18 cellular contexts compared by ENCODE assay signal in the genomic region with DNA sequence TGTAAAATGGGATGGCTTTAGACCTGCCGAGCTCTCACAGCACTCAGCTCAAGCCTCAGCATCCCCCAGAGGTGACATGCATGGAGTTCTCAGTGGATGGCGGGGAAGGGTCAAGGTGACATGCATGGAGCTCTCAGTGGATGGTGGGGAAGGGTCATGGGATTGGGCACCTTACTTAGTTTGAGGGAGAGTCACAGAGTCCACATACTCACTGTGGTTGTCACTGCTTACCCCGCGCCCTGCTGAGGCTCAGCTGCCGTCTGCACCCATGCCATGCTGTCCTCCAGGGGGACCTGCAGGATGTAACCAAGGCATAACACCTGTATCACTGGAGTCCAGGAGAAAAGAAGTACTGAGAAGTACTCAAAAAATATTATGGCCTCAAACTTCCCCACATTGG.
DNase-seq lines count a peak whose midpoint lies in the region; ATAC-seq and TF ChIP-seq lines count a peak whose summit lies in the region.
"Had no signal": no experiment of that assay in that cellular context is flagged by ENCODE, and none has a peak within 500 bp of the region (broad histone marks: within the 10 kb centered on the region; RNA-seq: fewer than 3 reads in every experiment).

No MANE protein-coding gene starts in this region.

- 91% methylated on average over 5 of the region's 5 CpGs for WGBS in esophagus muscularis mucosa
- WGBS in neuronal stem cell (ENCODE audit: extremely low coverage in 2 of 2, insufficient read length in 2 of 2, insufficient replicate concordance in 1 of 2), 2 donors = no CpG with 5 or more reads among the region's 5 CpGs

- no peak overlapping the region for H2BK5ac ChIP-seq in neuronal stem cell (ENCODE audit: low read length)

- CTCF ChIA-PET in WTC11 (lab: Charles Lee) = interaction anchor here (1.2 to 1.7 kb wide), 3 partner anchors 161 to 250 kb away, joined by 3 to 6 read pairs (median 4); no protein-coding TSS in a partner anchor

- H3K9me3 ChIP-seq in right atrium auricular region (no peaks in the 10 kb centered on the region), esophagus muscularis mucosa (no peaks in the 10 kb centered on the region), neuronal stem cell (replicated peaks in 1 of 2; ENCODE audit: control insufficient read depth in 2 of 2, insufficient read depth in 1 of 2, low read depth in 1 of 2, low read length in 2 of 2) (no peaks in the 10 kb centered on the region)
- H3K9me3 ChIP-seq: BLaER1 had no signal

- DNase-seq in right atrium auricular region (ENCODE audit: low spot score) (peak; percentile 50), Right ventricle myocardium inferior (ENCODE audit: missing footprints) (no peak), WTC11 (ENCODE audit: low spot score) (no peak), esophagus muscularis mucosa (ENCODE audit: extremely low spot score) (peak; percentile 86), neuronal stem cell (ENCODE audit: low spot score) (no peak), NCI-H2107 treated with DMSO at 0.1 percent for 48 hours (lab: John Stamatoyannopoulos, UW; ENCODE audit: unreplicated experiment) (no peak), NCI-H1105 treated with DMSO at 0.1 percent for 48 hours (lab: John Stamatoyannopoulos, UW) (no peak), retina (no peak)
- DNase-seq: CD4-positive, CD25-positive, alpha-beta regulatory T cell; CD8-positive, alpha-beta memory T cell; DMS 273 treated with DMSO at 0.1 percent for 48 hours; DMS79; GF-D8; HCEC 1CT had no signal

- H3K9ac ChIP-seq in neuronal stem cell (ENCODE audit: low read depth, low read length, poor library complexity) = peak overlapping the region; percentile 25
- H3K9ac ChIP-seq: BLaER1 had no signal

- no peak for TF ChIP-seq EP300 in esophagus muscularis mucosa (IDR thresholded peaks at IDR 0.05)

- no peaks in the 10 kb centered on the region for H3K27me3 Mint-ChIP-seq in WTC11 (ENCODE audit: low read depth)
- H3K27me3 Mint-ChIP-seq: B cell; CD4-positive, CD25-positive, alpha-beta regulatory T cell had no signal

- no peak for TF ChIP-seq CTCF in right atrium auricular region (IDR thresholded peaks at IDR 0.05)
- TF ChIP-seq CTCF in WTC11 (IDR thresholded peaks at IDR 0.05) = no peak
- no peak for TF ChIP-seq CTCF in esophagus muscularis mucosa (IDR thresholded peaks at IDR 0.05)

- H3K4me1 ChIP-seq in right atrium auricular region (no peaks in the 10 kb centered on the region), esophagus muscularis mucosa (no peaks in the 10 kb centered on the region), neuronal stem cell (ENCODE audit: control insufficient read depth in 2 of 2, insufficient read depth in 1 of 2, low read depth in 1 of 2, low read length in 2 of 2) (no peaks in the 10 kb centered on the region)
- H3K4me1 ChIP-seq: BLaER1 had no signal

- H3K4ac ChIP-seq in neuronal stem cell (ENCODE audit: low read length) = no peak overlapping the region

- no peak overlapping the region for H3K27ac ChIP-seq in right atrium auricular region
- H3K27ac ChIP-seq in esophagus muscularis mucosa (replicated peaks in 1 of 4) = no peak overlapping the region
- no peak overlapping the region for H3K27ac ChIP-seq in neuronal stem cell (replicated peaks; ENCODE audit: low read length)
- H3K27ac ChIP-seq: 22Rv1, BLaER1, C4-2B had no signal

- intact Hi-C loops in Right ventricle myocardium inferior (cut with DNase I) = no loop called here
- intact Hi-C loops in esophagus muscularis mucosa (cut with DNase I) = no loop called here

- no peak for TF ChIP-seq POLR2A in esophagus muscularis mucosa (IDR thresholded peaks at IDR 0.05; ENCODE audit: low read depth)

- H4K91ac ChIP-seq in neuronal stem cell (ENCODE audit: low read depth, low read length, poor library complexity) = no peak overlapping the region

- H3K36me3 ChIP-seq in right atrium auricular region (no peaks in the 10 kb centered on the region), esophagus muscularis mucosa (no peaks in the 10 kb centered on the region), neuronal stem cell (replicated peaks in 1 of 2; ENCODE audit: control insufficient read depth in 2 of 2, insufficient read depth in 2 of 2, low read length in 2 of 2) (no peaks in the 10 kb centered on the region)
- H3K36me3 ChIP-seq: BLaER1 had no signal

- H3K4me3 Mint-ChIP-seq in WTC11 = no peak overlapping the region
- H3K4me3 Mint-ChIP-seq: B cell; CD4-positive, CD25-positive, alpha-beta regulatory T cell; CD8-positive, alpha-beta memory T cell had no signal

- no peaks in the 10 kb centered on the region for H3K27me3 ChIP-seq in right atrium auricular region
- H3K27me3 ChIP-seq in esophagus muscularis mucosa = peaks cover 0 to 3% (median 0%) of the 10 kb centered on the region in 4 donors
- H3K27me3 ChIP-seq in neuronal stem cell (ENCODE audit: control insufficient read depth in 3 of 3, insufficient read depth in 3 of 3, low read depth in 1 of 3, low read length in 3 of 3) = no peaks in the 10 kb centered on the region
- H3K27me3 ChIP-seq: BLaER1 had no signal

- H2BK12ac ChIP-seq in neuronal stem cell (ENCODE audit: low read length) = no peak overlapping the region

- H2BK15ac ChIP-seq in neuronal stem cell (ENCODE audit: low read length) = no peak overlapping the region

- no peak overlapping the region for H4K8ac ChIP-seq in neuronal stem cell (ENCODE audit: low read depth, low read length)

- H2BK120ac ChIP-seq in neuronal stem cell (ENCODE audit: low read depth, low read length) = no peak overlapping the region

- POLR2A ChIA-PET in WTC11 (lab: Charles Lee) = no interaction called here

- no peak overlapping the region for H3K23ac ChIP-seq in neuronal stem cell (ENCODE audit: low read depth, low read length, poor library complexity)

- ATAC-seq in Right ventricle myocardium inferior = no peak
- peak; percentile 18; the same call in 1 of the 2 replicates for ATAC-seq in WTC11

- H3K27ac Mint-ChIP-seq in WTC11 = no peak overlapping the region
- H3K27ac Mint-ChIP-seq: B cell; CD4-positive, CD25-positive, alpha-beta regulatory T cell; CD8-positive, alpha-beta memory T cell had no signal

- no peak overlapping the region for H2AFZ ChIP-seq in neuronal stem cell (ENCODE audit: low read length)

- no peak overlapping the region for H3K4me2 ChIP-seq in neuronal stem cell (ENCODE audit: insufficient read depth, low read length, poor library complexity, severe bottlenecking)
- H3K4me2 ChIP-seq: BLaER1 had no signal

- H3K14ac ChIP-seq in neuronal stem cell (ENCODE audit: low read length) = no peak overlapping the region

- no peaks in the 10 kb centered on the region for H3K9me3 Mint-ChIP-seq in WTC11

- no peaks in the 10 kb centered on the region for H3K79me1 ChIP-seq in neuronal stem cell (ENCODE audit: low read depth, low read length)

- H2AK5ac ChIP-seq in neuronal stem cell (ENCODE audit: low read depth, low read length) = no peak overlapping the region

- no peak overlapping the region for H3K4me3 ChIP-seq in right atrium auricular region
- no peak overlapping the region for H3K4me3 ChIP-seq in esophagus muscularis mucosa
- H3K4me3 ChIP-seq in neuronal stem cell (ENCODE audit: low read length in 2 of 2) = no peak overlapping the region
- H3K4me3 ChIP-seq: BLaER1 had no signal

- H3K4me1 Mint-ChIP-seq in WTC11 = no peaks in the 10 kb centered on the region; the same call in 1 of the 2 replicates
- H3K4me1 Mint-ChIP-seq: CD8-positive, alpha-beta memory T cell had no signal

- H3K18ac ChIP-seq in neuronal stem cell (ENCODE audit: low read length) = peak overlapping the region; percentile 65

- H3K36me3 Mint-ChIP-seq in WTC11 = no peaks in the 10 kb centered on the region
- H3K36me3 Mint-ChIP-seq: CD4-positive, CD25-positive, alpha-beta regulatory T cell; CD8-positive, alpha-beta memory T cell had no signal

TF ChIP-seq in WTC11, 78 proteins besides CTCF, POLR2A, EP300 and RAD21 (continues in another document):
- no peak for TF ChIP-seq SOX15 (CRISPR knock-in tag; IDR thresholded peaks at IDR 0.05)
- no peak for TF ChIP-seq HMGA2 (CRISPR knock-in tag; IDR thresholded peaks at IDR 0.05)
- no peak for TF ChIP-seq ZNF396 (CRISPR knock-in tag; IDR thresholded peaks at IDR 0.05; ENCODE audit: borderline replicate concordance)
- TF ChIP-seq NFYB (CRISPR knock-in tag; conservative IDR thresholded peaks at IDR 0.05; ENCODE audit: low read depth) = no peak
- TF ChIP-seq SP1 (CRISPR knock-in tag; conservative IDR thresholded peaks at IDR 0.05) = no peak
- TF ChIP-seq ATF6 (CRISPR knock-in tag; IDR thresholded peaks at IDR 0.05) = no peak
- no peak for TF ChIP-seq FOXJ3 (CRISPR knock-in tag; IDR thresholded peaks at IDR 0.05; ENCODE audit: borderline replicate concordance)
- no peak for TF ChIP-seq OVOL2 (CRISPR knock-in tag; IDR thresholded peaks at IDR 0.05; ENCODE audit: borderline replicate concordance)
- TF ChIP-seq ZNF317 (CRISPR knock-in tag; IDR thresholded peaks at IDR 0.05; ENCODE audit: borderline replicate concordance, low read depth) = no peak
- TF ChIP-seq TCF7 (CRISPR knock-in tag; IDR thresholded peaks at IDR 0.05; ENCODE audit: low read depth) = no peak
- TF ChIP-seq, protein P1, sequence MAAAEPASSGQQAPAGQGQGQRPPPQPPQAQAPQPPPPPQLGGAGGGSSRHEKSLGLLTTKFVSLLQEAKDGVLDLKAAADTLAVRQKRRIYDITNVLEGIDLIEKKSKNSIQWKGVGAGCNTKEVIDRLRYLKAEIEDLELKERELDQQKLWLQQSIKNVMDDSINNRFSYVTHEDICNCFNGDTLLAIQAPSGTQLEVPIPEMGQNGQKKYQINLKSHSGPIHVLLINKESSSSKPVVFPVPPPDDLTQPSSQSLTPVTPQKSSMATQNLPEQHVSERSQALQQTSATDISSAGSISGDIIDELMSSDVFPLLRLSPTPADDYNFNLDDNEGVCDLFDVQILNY (CRISPR knock-in tag; IDR thresholded peaks at IDR 0.05) = no peak
- TF ChIP-seq JAZF1 (CRISPR knock-in tag; IDR thresholded peaks at IDR 0.05) = no peak

Comparison
In these comparisons a context has a peak if more than half of its experiments do, and no peak if none do; other contexts are left out.
1. DNase-seq: peak in right atrium auricular region (single experiment) and esophagus muscularis mucosa (single experiment); none in Right ventricle myocardium inferior (single experiment), WTC11 (single experiment), neuronal stem cell (single experiment), NCI-H2107 treated with DMSO at 0.1 percent for 48 hours (single experiment), NCI-H1105 treated with DMSO at 0.1 percent for 48 hours (single experiment) and retina (single experiment).